ENCODE assay signal across 24 cellular contexts in genomic region chrX:143781103-143781502, GRCh38.
DNase-seq lines count a peak whose midpoint lies in the region; ATAC-seq and TF ChIP-seq lines count a peak whose summit lies in the region.
"Had no signal": no experiment of that assay in that cellular context is flagged by ENCODE, and none has a peak within 500 bp of the region (broad histone marks: within the 10 kb centered on the region; RNA-seq: fewer than 3 reads in every experiment).

No MANE protein-coding gene starts in this region.

- H3K18ac ChIP-seq in mesendoderm (ENCODE audit: low read length), result no peak overlapping the region

- H3K79me1 ChIP-seq in mesendoderm (ENCODE audit: low read length), result no peaks in the 10 kb centered on the region

- no peak overlapping the region for H3K23ac ChIP-seq in mesendoderm (ENCODE audit: low read length)

- H2BK120ac ChIP-seq in mesendoderm (ENCODE audit: low read depth, low read length), result no peak overlapping the region

- H3K9ac ChIP-seq in NT2/D1 (ENCODE audit: insufficient read length, low read depth) (no peak overlapping the region), mesendoderm (ENCODE audit: low read length) (no peak overlapping the region)

- no peaks in the 10 kb centered on the region for H3K9me3 ChIP-seq in NT2/D1 (ENCODE audit: insufficient read depth, low read length)
- H3K9me3 ChIP-seq: right lobe of liver had no signal

- no peak overlapping the region for H2BK15ac ChIP-seq in mesendoderm (replicated peaks; ENCODE audit: low read depth)

- ATAC-seq in GM19328 (IDR thresholded peaks at IDR 0.05; ENCODE audit: unreplicated experiment) (no peak), HG03097 (IDR thresholded peaks at IDR 0.05; ENCODE audit: low FRiP score, unreplicated experiment) (no peak), GM19397 (IDR thresholded peaks at IDR 0.05; ENCODE audit: unreplicated experiment) (no peak)
- ATAC-seq: activated T-cell treated with anti-CD3 and anti-CD28 coated beads, Interleukin-2, amount 50 U/mL, for 72 hours; right lobe of liver; Right ventricle myocardium inferior had no signal

- no peaks in the 10 kb centered on the region for H3K36me3 ChIP-seq in NT2/D1 (ENCODE audit: insufficient read depth, insufficient read length, low read length)
- no peaks in the 10 kb centered on the region for H3K36me3 ChIP-seq in mesendoderm (ENCODE audit: control insufficient read depth, insufficient read depth, low read length)
- H3K36me3 ChIP-seq: cardiac muscle cell, left ventricle myocardium inferior, right lobe of liver had no signal

- no peak for TF ChIP-seq CTCF in epithelial cell of esophagus (IDR thresholded peaks at IDR 0.05; ENCODE audit: insufficient read depth, low read depth, low read length, missing control alignments)

- H3K27ac ChIP-seq in mesendoderm (ENCODE audit: low read depth, low read length), result no peak overlapping the region
- H3K27ac ChIP-seq: cardiac muscle cell, dorsolateral prefrontal cortex, HL-60, left ventricle myocardium inferior, right lobe of liver, VCaP had no signal

- no peak overlapping the region for H4K5ac ChIP-seq in mesendoderm (ENCODE audit: low read length)

- H3K4me1 ChIP-seq in NT2/D1 (ENCODE audit: insufficient read depth, insufficient read length) (no peaks in the 10 kb centered on the region), mesendoderm (ENCODE audit: control insufficient read depth, low read depth, low read length) (no peaks in the 10 kb centered on the region)
- H3K4me1 ChIP-seq: left ventricle myocardium inferior, right lobe of liver had no signal

- no peak overlapping the region for H3K4me2 ChIP-seq in mesendoderm (ENCODE audit: low read length)

- no peak overlapping the region for H2BK5ac ChIP-seq in mesendoderm (ENCODE audit: low read length)

- no peak overlapping the region for H3K4me3 ChIP-seq in NT2/D1 (ENCODE audit: insufficient read length, low read depth)
- H3K4me3 ChIP-seq in epithelial cell of esophagus (ENCODE audit: low read length), result no peak overlapping the region
- H3K4me3 ChIP-seq in mesendoderm (ENCODE audit: low read length), result no peak overlapping the region
- H3K4me3 ChIP-seq: cardiac muscle cell, dorsolateral prefrontal cortex, left ventricle myocardium inferior, right lobe of liver had no signal

- H2AK5ac ChIP-seq in mesendoderm (ENCODE audit: low read length), result no peak overlapping the region

- no peak overlapping the region for H3K4ac ChIP-seq in mesendoderm (ENCODE audit: low read depth, low read length)

- no peak overlapping the region for H3K56ac ChIP-seq in mesendoderm (ENCODE audit: low read length)

- no peaks in the 10 kb centered on the region for H3K27me3 ChIP-seq in NT2/D1 (ENCODE audit: insufficient read depth, insufficient read length)
- no peaks in the 10 kb centered on the region for H3K27me3 ChIP-seq in mesendoderm (ENCODE audit: insufficient read depth, low read length, poor library complexity)
- H3K27me3 ChIP-seq: cardiac muscle cell, right lobe of liver had no signal

- DNase-seq in EL (peak; percentile 16), NT2/D1 (ENCODE audit: low read depth, low spot score) (peak; percentile 25), epithelial cell of esophagus (ENCODE audit: low read depth) (peak; percentile 55), mesendoderm (peak; percentile 76)
- DNase-seq in activated CD4-positive, alpha-beta T cell treated with anti-CD3 and anti-CD28 coated beads for 48 hours, result no peak
- DNase-seq: activated T-cell treated with anti-CD3 and anti-CD28 coated beads, Interleukin-2, amount 50 U/mL, for 72 hours; COR-L47; dorsolateral prefrontal cortex; GDM1; hypothalamus; KBM-7; left ventricle myocardium inferior; NCI-H1417 treated with DMSO at 0.1 percent for 48 hours; NCI-H2171; NCI-H774; right lobe of liver; T-helper 1 cell had no signal

- H4K8ac ChIP-seq in mesendoderm (ENCODE audit: low read depth, low read length), result no peak overlapping the region

- no peaks in the 10 kb centered on the region for H3K79me2 ChIP-seq in mesendoderm (ENCODE audit: control insufficient read depth, insufficient read depth, low read length)
